In genomic region chr12:108972226-108972757, GRCh38 we compare ENCODE assay signal across 20 cellular contexts. TPM values are rescaled to one million over a fixed set of nuclear protein-coding genes. Genes with fewer than 3 reads are reported as not detected.
A peak's percentile ranks its signal among the peaks of the same experiment; 100 is the strongest.
DNase-seq lines count a peak whose midpoint lies in the region; ATAC-seq, FAIRE-seq and TF ChIP-seq lines count a peak whose summit lies in the region.
"Had no signal": no experiment of that assay in that cellular context is flagged by ENCODE, and none has a peak within 500 bp of the region (broad histone marks: within the 10 kb centered on the region; RNA-seq: fewer than 3 reads in every experiment).

No MANE protein-coding gene starts in this region.

- H3K4me3 ChIP-seq in A673 (ENCODE audit: low read depth, low read length, poor library complexity, severe bottlenecking) (no peak overlapping the region), bronchial epithelial cell (ENCODE audit: low read depth, low read length) (no peak overlapping the region), thyroid gland (replicated peaks in 1 of 3) (no peak overlapping the region)
- H3K4me3 ChIP-seq: A549, SJCRH30 had no signal

- intact Hi-C loops in A673 (cut with micrococcal nuclease; ENCODE audit: unreplicated experiment), result no loop called here
- intact Hi-C loops in thyroid gland (cut with DNase I), result no loop called here

- POLR2A ChIA-PET in A673 (lab: Charles Lee; ENCODE audit: low non-redundant PET), result no interaction called here

- TF ChIP-seq POLR2A in thyroid gland (IDR thresholded peaks at IDR 0.05), result no peak

- H3K27me3 ChIP-seq in A673 (replicated peaks; ENCODE audit: insufficient read depth, low read depth, low read length, poor library complexity), result peaks cover 3% of the 10 kb centered on the region
- H3K27me3 ChIP-seq in bronchial epithelial cell (ENCODE audit: control insufficient read depth, insufficient read depth, low read length), result peaks cover under 1% of the 10 kb centered on the region
- H3K27me3 ChIP-seq in thyroid gland, result no peaks in the 10 kb centered on the region
- H3K27me3 ChIP-seq: SJCRH30 had no signal

- DNase-seq in A673 (ENCODE audit: low spot score) (peak; percentile 24), HT1080 (ENCODE audit: low read depth) (peak; percentile 17), NCI-H69 (lab: John Stamatoyannopoulos, UW) (peak; percentile 94), bronchial epithelial cell (ENCODE audit: low read depth) (peak; percentile 21), thyroid gland (no peak), C1 segment of cervical spinal cord (lab: John Stamatoyannopoulos, UW) (no peak), NCI-H82 treated with DMSO at 0.1 percent for 48 hours (lab: John Stamatoyannopoulos, UW; ENCODE audit: unreplicated experiment) (no peak)
- DNase-seq: Calu3, DMS79 treated with DMSO at 0.1 percent for 48 hours, GDM1, IMR-90, NCI-H1092 treated with DMSO at 0.1 percent for 48 hours, NCI-H1930, OCI-M1 had no signal

- FAIRE-seq in bronchial epithelial cell (lab: Jason Lieb, UNC), result no peak
- FAIRE-seq: A549, H54 had no signal

- no peak for TF ChIP-seq CTCF in A673 (conservative IDR thresholded peaks at IDR 0.05; ENCODE audit: low read depth, low read length)
- no peak for TF ChIP-seq CTCF in bronchial epithelial cell (IDR thresholded peaks at IDR 0.05; ENCODE audit: insufficient read depth, low read length, severe bottlenecking)
- no peak for TF ChIP-seq CTCF in thyroid gland (IDR thresholded peaks at IDR 0.05)

- H3K4me1 ChIP-seq in A673 (ENCODE audit: insufficient read depth, low read length, poor library complexity, severe bottlenecking) (no peaks in the 10 kb centered on the region), thyroid gland (no peaks in the 10 kb centered on the region)
- H3K4me1 ChIP-seq: A549, SJCRH30 had no signal

- H3K9me3 ChIP-seq in A673 (ENCODE audit: low read depth, low read length, poor library complexity, severe bottlenecking) (no peaks in the 10 kb centered on the region), thyroid gland (no peaks in the 10 kb centered on the region)
- H3K9me3 ChIP-seq: A549, SJCRH30 had no signal

- H3K27ac ChIP-seq in A673 (ENCODE audit: low read depth, low read length, poor library complexity, severe bottlenecking), result no peak overlapping the region
- no peak overlapping the region for H3K27ac ChIP-seq in thyroid gland
- H3K27ac ChIP-seq: A549, RWPE1, SJCRH30 had no signal

- no TSS peak for BruUV-seq in A673 (replicated peaks; lab: Mats Ljungman, UMichigan)

- H3K36me3 ChIP-seq in A673 (ENCODE audit: insufficient read depth, low read length, poor library complexity, severe bottlenecking) (no peaks in the 10 kb centered on the region), bronchial epithelial cell (ENCODE audit: control insufficient read depth, insufficient read depth, low read length) (no peaks in the 10 kb centered on the region), thyroid gland (no peaks in the 10 kb centered on the region)
- H3K36me3 ChIP-seq: SJCRH30 had no signal

- no peak for ATAC-seq in HG03025 (IDR thresholded peaks at IDR 0.05; ENCODE audit: low FRiP score, unreplicated experiment)
- ATAC-seq: A549 had no signal

- 55 to 58% methylated on average over 10 of the region's 10 CpGs for WGBS in thyroid gland, 2 donors

- CTCF ChIA-PET in A673 (lab: Charles Lee), result no interaction called here

RNA-seq across cellular contexts. Expression of gene SVOP, which starts 48.6 kb away (rescaled TPM):
- total RNA-seq in A673 (2021) (not detected in 2 replicates), bronchial epithelial cell (not detected in 2 replicates), thyroid gland (not detected)
- 0.06 and 0.07 TPM in 2 replicates for total RNA-seq in HT1080 (2014; rRNA removed; shearing (Covaris generic))
- 0.01 TPM in 1 of 2 replicates, not detected in the other for polyA plus RNA-seq in HT1080 (2015; cell fraction: cytosol; rRNA removed)
- not detected in 2 replicates for polyA plus RNA-seq in HT1080 (2015; cell fraction: nucleus; rRNA removed)
- total RNA-seq: Calu3; IMR-90; SJCRH30; T-helper 2 cell treated with Interferon-gamma antibody and Interleukin-4, amounts not matched to agents 100 ng/mL and 5 ng/mL, for 36 hours had no signal
- polyA plus RNA-seq: A549, IMR-90 had no signal

Comparison
In these comparisons a context has a peak if more than half of its experiments do, and no peak if none do; other contexts are left out.
1. DNase-seq: peak in A673 (single experiment), HT1080 (single experiment), NCI-H69 (single experiment) and bronchial epithelial cell (single experiment); none in thyroid gland (0 of 2), C1 segment of cervical spinal cord (0 of 14) and NCI-H82 treated with DMSO at 0.1 percent for 48 hours (single experiment).